24 cellular contexts compared by ENCODE assay signal in genomic region chr2:233022561-233022960, GRCh38. TPM values are rescaled to one million over a fixed set of nuclear protein-coding genes. Genes with fewer than 3 reads are reported as not detected.
"Had no signal": no experiment of that assay in that cellular context is flagged by ENCODE, and none has a peak within 500 bp of the region (broad histone marks: within the 10 kb centered on the region; RNA-seq: fewer than 3 reads in every experiment).

No MANE protein-coding gene starts in this region.

- ATAC-seq: activated CD4-positive, alpha-beta T cell treated with anti-CD3 and anti-CD28 coated beads for 36 hours; activated T-cell treated with anti-CD3 and anti-CD28 coated beads, Interleukin-2, amount 50 U/mL, for 72 hours; T-helper 17 cell had no signal

- H3K27me3 ChIP-seq: brain microvascular endothelial cell had no signal

- H3K36me3 ChIP-seq: brain microvascular endothelial cell, WERI-Rb-1 had no signal

- H3K27ac ChIP-seq: brain microvascular endothelial cell, WERI-Rb-1 had no signal

- DNase-seq: activated CD4-positive, alpha-beta memory T cell treated with anti-CD3 and anti-CD28 coated beads, Interleukin-2, amount 10 ng/mL, durations not matched to agents 7 days and 5 days; activated CD4-positive, alpha-beta T cell treated with anti-CD3 and anti-CD28 coated beads for 36 hours; activated CD4-positive, alpha-beta T cell treated with anti-CD3 and anti-CD28 coated beads, Interleukin-2, amount 50 U/mL, for 1 hour; activated CD8-positive, alpha-beta memory T cell treated with anti-CD3 and anti-CD28 coated beads, Interleukin-2, amount 50 U/mL, for 4 hours; activated gamma-delta T cell treated with Interleukin-2 at 50 U/mL for 16 hours; activated naive CD4-positive, alpha-beta T cell treated with anti-CD3 and anti-CD28 coated beads, Interleukin-2, amount 10 ng/mL, durations not matched to agents 7 days and 5 days; activated naive CD8-positive, alpha-beta T cell treated with anti-CD3 and anti-CD28 coated beads for 36 hours; activated T-cell treated with anti-CD3 and anti-CD28 coated beads, Interleukin-2, amount 50 U/mL, for 72 hours; brain microvascular endothelial cell; cerebellar nuclear complex; Karpas-422; NCI-H1105 treated with DMSO at 0.1 percent for 48 hours; NCI-H1436 treated with DMSO at 0.1 percent for 48 hours; NCI-H187; NCI-H2081; NCI-H446; NCI-H524; SHP77 treated with DMSO at 0.1 percent for 48 hours; T-helper 17 cell; T-helper 9 cell; WERI-Rb-1 had no signal

RNA-seq across cellular contexts. Expression of gene NGEF, which starts 9.5 kb away (rescaled TPM):
- total RNA-seq: activated naive CD8-positive, alpha-beta T cell treated with anti-CD3 and anti-CD28 coated beads for 36 hours; T-helper 17 cell had no signal

RNA-seq across cellular contexts. Expression of gene NEU2, which starts 9.9 kb away (rescaled TPM):
- total RNA-seq: activated CD4-positive, alpha-beta memory T cell treated with anti-CD3 and anti-CD28 coated beads, Interleukin-2, amount 10 ng/mL, durations not matched to agents 7 days and 5 days; activated CD4-positive, alpha-beta T cell treated with anti-CD3 and anti-CD28 coated beads for 36 hours; activated naive CD8-positive, alpha-beta T cell treated with anti-CD3 and anti-CD28 coated beads for 36 hours; activated T-cell treated with anti-CD3 and anti-CD28 coated beads, Interleukin-2, amount 50 U/mL, for 72 hours; activated T-helper 2 cell treated with anti-CD3 and anti-CD28 coated beads, Interferon-gamma antibody, Interleukin-2, Interleukin-4, amounts not matched to agents 10 μg/mL and 5 μg/mL and 100 μg/mL, durations not matched to agents 14 hours and 24 hours and 36 hours; cardiac septum; T-helper 17 cell had no signal
- polyA plus RNA-seq: adipose tissue had no signal
